In genomic region chr6:157107571-157107914, GRCh38 we compare ENCODE assay signal across 14 cellular contexts.
DNase-seq lines count a peak whose midpoint lies in the region; FAIRE-seq and TF ChIP-seq lines count a peak whose summit lies in the region.
"Had no signal": no experiment of that assay in that cellular context is flagged by ENCODE, and none has a peak within 500 bp of the region (broad histone marks: within the 10 kb centered on the region; RNA-seq: fewer than 3 reads in every experiment).

No MANE protein-coding gene starts in this region.

- H4K20me1 ChIP-seq in Karpas-422 (ENCODE audit: insufficient read depth, low read depth, low read length), result no peaks in the 10 kb centered on the region

- FAIRE-seq in GM12891 (lab: Jason Lieb, UNC), result no peak
- FAIRE-seq: small intestine had no signal

- H3K23ac ChIP-seq in trophoblast cell (ENCODE audit: low read length), result no peak overlapping the region

- H2AFZ ChIP-seq in Karpas-422 (ENCODE audit: low read length) (no peak overlapping the region), trophoblast cell (ENCODE audit: insufficient read depth, low read length, poor library complexity) (no peak overlapping the region)

- H3K4me1 Mint-ChIP-seq in chondrocyte (ENCODE audit: low read depth) (peaks cover 43% of the 10 kb centered on the region), nephron (peaks cover 29% of the 10 kb centered on the region)

- peak overlapping the region; percentile 89 for H3K27ac Mint-ChIP-seq in chondrocyte (ENCODE audit: unreplicated experiment)
- peak overlapping the region in 2 of 3 experiments; percentile 3 to 47 for H3K27ac Mint-ChIP-seq in nephron

- no peak overlapping the region for H4K91ac ChIP-seq in trophoblast cell (ENCODE audit: low read depth, low read length)

- no peak overlapping the region for H2BK120ac ChIP-seq in trophoblast cell (ENCODE audit: insufficient read depth, low read length, poor library complexity)

- no peaks in the 10 kb centered on the region for H3K79me1 ChIP-seq in trophoblast cell (ENCODE audit: low read length)

- H3K18ac ChIP-seq in trophoblast cell (ENCODE audit: low read length), result no peak overlapping the region

- H3K79me2 ChIP-seq in Karpas-422 (ENCODE audit: low read length) (peaks cover 74% of the 10 kb centered on the region), trophoblast cell (ENCODE audit: control insufficient read depth, insufficient read depth, low read length, poor library complexity) (no peaks in the 10 kb centered on the region)

- TF ChIP-seq POLR2A in GM12891 (IDR thresholded peaks at IDR 0.05; ENCODE audit: low read depth, low read length), result no peak

- H3K4me3 Mint-ChIP-seq in chondrocyte (ENCODE audit: unreplicated experiment) (no peak overlapping the region), nephron (no peak overlapping the region)

- no peaks in the 10 kb centered on the region; the same call in 1 of the 2 replicates for H3K9me3 ChIP-seq in BE2C
- H3K9me3 ChIP-seq in Karpas-422 (ENCODE audit: low read length), result no peaks in the 10 kb centered on the region
- H3K9me3 ChIP-seq in trophoblast cell (ENCODE audit: insufficient read depth, low read depth, low read length), result no peaks in the 10 kb centered on the region
- H3K9me3 ChIP-seq: lower lobe of right lung, neutrophil, SJCRH30 had no signal

- no peaks in the 10 kb centered on the region for H3K36me3 Mint-ChIP-seq in chondrocyte (ENCODE audit: low read depth)
- H3K36me3 Mint-ChIP-seq in nephron (ENCODE audit: low read depth), result peaks cover 44% of the 10 kb centered on the region

- H3K9me3 Mint-ChIP-seq in chondrocyte (ENCODE audit: low read depth) (no peaks in the 10 kb centered on the region), nephron (no peaks in the 10 kb centered on the region)

- H3K27me3 ChIP-seq in BE2C (no peaks in the 10 kb centered on the region), Karpas-422 (ENCODE audit: low read length) (no peaks in the 10 kb centered on the region), trophoblast cell (ENCODE audit: insufficient read depth, low read length) (no peaks in the 10 kb centered on the region)
- H3K27me3 ChIP-seq: neutrophil, SJCRH30 had no signal

- H3K27ac ChIP-seq in Karpas-422 (ENCODE audit: low read length) (peak overlapping the region; percentile 55), trophoblast cell (ENCODE audit: low read depth, low read length) (no peak overlapping the region)
- H3K27ac ChIP-seq: neutrophil, SJCRH30 had no signal

- no peak overlapping the region for H2AK5ac ChIP-seq in trophoblast cell (ENCODE audit: low read length)

- H3K14ac ChIP-seq in trophoblast cell (ENCODE audit: low read length), result no peak overlapping the region

- H3K4me1 ChIP-seq in BE2C (peaks cover 18% of the 10 kb centered on the region; the same call in 1 of the 2 replicates), Karpas-422 (ENCODE audit: low read length) (peaks cover 55% of the 10 kb centered on the region), trophoblast cell (ENCODE audit: control insufficient read depth in 1 of 2, insufficient read depth in 2 of 2, low read length in 2 of 2) (peaks cover 3 to 6% of the 10 kb centered on the region in 2 experiments)

- no peak overlapping the region for H2BK12ac ChIP-seq in trophoblast cell (ENCODE audit: low read length)

- no peak overlapping the region for H3K4ac ChIP-seq in trophoblast cell (ENCODE audit: low read depth, low read length)

- peak overlapping the region; percentile 18 for H3K4me3 ChIP-seq in BE2C (ENCODE audit: low read depth, low read length)
- no peak overlapping the region for H3K4me3 ChIP-seq in Karpas-422 (ENCODE audit: low read length)
- no peak overlapping the region for H3K4me3 ChIP-seq in trophoblast cell (ENCODE audit: low read depth, low read length)
- H3K4me3 ChIP-seq: lower lobe of right lung, SJCRH30 had no signal

- TF ChIP-seq CTCF in BE2C (IDR thresholded peaks at IDR 0.05; ENCODE audit: low read depth, low read length), result no peak
- no peak for TF ChIP-seq CTCF in chondrocyte (IDR thresholded peaks at IDR 0.05)
- TF ChIP-seq CTCF in nephron (IDR thresholded peaks at IDR 0.05; ENCODE audit: unreplicated experiment in 3 of 3), result no peak

- H3K36me3 ChIP-seq in BE2C (peaks cover 3% of the 10 kb centered on the region), Karpas-422 (ENCODE audit: insufficient read depth, low read length) (peaks cover 23% of the 10 kb centered on the region; the same call in 1 of the 2 replicates), trophoblast cell (ENCODE audit: control insufficient read depth in 1 of 2, insufficient read depth in 2 of 2, low read length in 2 of 2) (peaks cover 2 to 4% of the 10 kb centered on the region in 2 experiments)

- no peaks in the 10 kb centered on the region for H3K9me2 ChIP-seq in Karpas-422 (replicated peaks; ENCODE audit: insufficient read depth, low read length)

- no peak overlapping the region for H4K12ac ChIP-seq in trophoblast cell (ENCODE audit: low read depth, low read length)

- H3K9ac ChIP-seq in Karpas-422 (ENCODE audit: low read length) (no peak overlapping the region), trophoblast cell (ENCODE audit: low read length) (no peak overlapping the region)

- no peaks in the 10 kb centered on the region for H3K27me3 Mint-ChIP-seq in chondrocyte (ENCODE audit: low read depth)
- H3K27me3 Mint-ChIP-seq in nephron (ENCODE audit: low read depth), result no peaks in the 10 kb centered on the region

- no CpG with 5 or more reads among the region's 4 CpGs for WGBS in trophoblast cell (ENCODE audit: extremely low coverage, insufficient coverage, insufficient read length)

- H3K4me2 ChIP-seq in Karpas-422 (ENCODE audit: low read depth, low read length, poor library complexity, severe bottlenecking) (peak overlapping the region; percentile 18), trophoblast cell (ENCODE audit: low read length) (no peak overlapping the region)

- no peak for DNase-seq in BE2C
- DNase-seq in Karpas-422, result no peak
- no peak for DNase-seq in chondrocyte (ENCODE audit: low spot score)
- DNase-seq in NCI-H82 (lab: John Stamatoyannopoulos, UW), result no peak
- DNase-seq in trophoblast cell, result no peak
- DNase-seq in OCI-M1 (lab: John Stamatoyannopoulos, UW), result no peak
- no peak for DNase-seq in GM12891 (ENCODE audit: insufficient read length, low spot score)
- DNase-seq: aorta, lower lobe of right lung, NCI-H1092, SJCRH30 had no signal

- H4K8ac ChIP-seq in trophoblast cell (ENCODE audit: low read depth, low read length), result no peak overlapping the region

- no peak overlapping the region for H2BK5ac ChIP-seq in trophoblast cell (ENCODE audit: low read depth, low read length, poor library complexity)

TF ChIP-seq in GM12891, 5 proteins besides CTCF, POLR2A, EP300 and RAD21:
- no peak for TF ChIP-seq SPI1 (IDR thresholded peaks at IDR 0.05; ENCODE audit: low read depth, low read length)
- TF ChIP-seq POU2F2 (IDR thresholded peaks at IDR 0.05; ENCODE audit: low read depth, low read length), result no peak
- TF ChIP-seq POLR2AphosphoS5 (IDR thresholded peaks at IDR 0.05; ENCODE audit: low read depth, low read length), result no peak
- no peak for TF ChIP-seq TAF1 (IDR thresholded peaks at IDR 0.05; ENCODE audit: low read depth, low read length)
- TF ChIP-seq PAX5 (IDR thresholded peaks at IDR 0.05; ENCODE audit: insufficient read depth, low read length, severe bottlenecking), result no peak
